Comparison of ENCODE assay signal across 1 cellular context in genomic region chr19:49117677-49118564, GRCh38.
TF ChIP-seq lines count a peak whose summit lies in the region.

No MANE protein-coding gene starts in this region.

TF ChIP-seq in endothelial cell of umbilical vein, 7 proteins besides CTCF, POLR2A, EP300 and RAD21:
- no peak for TF ChIP-seq FOS (IDR thresholded peaks at IDR 0.05; ENCODE audit: borderline replicate concordance, insufficient read depth, low read length)
- TF ChIP-seq MAX (IDR thresholded peaks at IDR 0.05; ENCODE audit: insufficient read depth, insufficient read length): no peak
- no peak for TF ChIP-seq EZH2 (IDR thresholded peaks at IDR 0.05; ENCODE audit: borderline replicate concordance, low read depth, low read length, severe bottlenecking)
- TF ChIP-seq MYC (IDR thresholded peaks at IDR 0.05; ENCODE audit: low read depth, low read length): no peak
- TF ChIP-seq GATA2 (IDR thresholded peaks at IDR 0.05; ENCODE audit: insufficient read depth, insufficient read length, low read depth, low read length): no peak
- no peak for TF ChIP-seq POLR2AphosphoS5 (IDR thresholded peaks at IDR 0.05; ENCODE audit: insufficient read depth, low read depth, low read length)
- no peak for TF ChIP-seq JUN (IDR thresholded peaks at IDR 0.05; ENCODE audit: borderline replicate concordance, insufficient read depth, insufficient read length, low read depth)
